In the genomic region with DNA sequence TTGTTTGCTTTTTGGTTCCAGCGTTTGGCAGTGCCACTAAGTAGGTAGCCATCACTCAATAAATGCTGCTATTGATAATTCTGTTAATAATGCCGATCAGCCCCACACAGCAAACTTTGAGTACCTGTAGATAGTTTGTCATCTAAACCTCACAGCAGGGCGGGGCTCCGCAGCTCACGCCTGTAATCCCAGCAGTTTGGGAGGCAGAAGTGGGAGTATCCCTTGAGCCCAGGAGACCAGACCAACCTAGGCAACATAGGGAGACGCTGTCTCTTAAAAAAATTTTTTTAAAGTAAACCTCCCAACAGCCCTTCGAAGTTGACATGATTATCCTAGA, we compare ENCODE assay signal across 8 cellular contexts. TPM values are rescaled to one million over a fixed set of nuclear protein-coding genes. Genes with fewer than 3 reads are reported as not detected.
DNase-seq lines count a peak whose midpoint lies in the region; ATAC-seq and TF ChIP-seq lines count a peak whose summit lies in the region.
"Had no signal": no experiment of that assay in that cellular context is flagged by ENCODE, and none has a peak within 500 bp of the region (broad histone marks: within the 10 kb centered on the region; RNA-seq: fewer than 3 reads in every experiment).

No MANE protein-coding gene starts in this region.

- TF ChIP-seq POLR2A in spleen (IDR thresholded peaks at IDR 0.05), result no peak

- 0 out of 2 replicates have a peak, but pooled peaks cover 4% of the 10 kb centered on the region for H3K4me1 ChIP-seq in HEK293 (ENCODE audit: control insufficient read depth, insufficient read depth, low read length)
- H3K4me1 ChIP-seq in hepatocyte (ENCODE audit: insufficient read depth), result peaks cover 35% of the 10 kb centered on the region
- H3K4me1 ChIP-seq in spleen, result peaks cover 15 to 87% (median 72%) of the 10 kb centered on the region in 6 donors

- CTCF ChIA-PET in HEK293 (lab: Yijun Ruan, JAX), result no interaction called here

- POLR2A ChIA-PET in HEK293 (lab: Yijun Ruan, JAX), result interaction anchor here (0.7 to 1.4 kb wide), 5 partner anchors 8 to 17 kb away, joined by 3 to 5 read pairs (median 4); no protein-coding TSS in a partner anchor

- peaks cover 4 to 19% of the 10 kb centered on the region in 2 experiments; a peak in 2 of 3 replicates for H3K36me3 ChIP-seq in HEK293 (ENCODE audit: control insufficient read depth in 2 of 2, insufficient read depth in 1 of 2, low read length in 2 of 2)
- no peaks in the 10 kb centered on the region for H3K36me3 ChIP-seq in hepatocyte (replicated peaks; ENCODE audit: insufficient read depth, low read depth)
- peaks cover 0 to 24% (median 12%) of the 10 kb centered on the region in 6 donors for H3K36me3 ChIP-seq in spleen

- H3K9me2 ChIP-seq in hepatocyte (replicated peaks; ENCODE audit: insufficient read depth), result no peaks in the 10 kb centered on the region

- H2AFZ ChIP-seq in hepatocyte, result no peak overlapping the region

- no peak overlapping the region for H3K27ac ChIP-seq in HEK293 (ENCODE audit: extremely low read depth, low read depth, low read length)
- peak overlapping the region; percentile 93 for H3K27ac ChIP-seq in hepatocyte
- H3K27ac ChIP-seq in spleen, result peak overlapping the region in 3 of 8 donors; percentile 94 to 98 (median 97)

- intact Hi-C loops in spleen (cut with DNase I; ENCODE audit: low total_unique reads), result no loop called here

- peaks cover 18% of the 10 kb centered on the region for H4K20me1 ChIP-seq in hepatocyte (ENCODE audit: insufficient read depth, poor library complexity, severe bottlenecking)

- DNase-seq in hepatocyte (ENCODE audit: low spot score) (no peak), spleen (peak; percentile 72), AG08396 (ENCODE audit: low spot score) (no peak)

- H3K4me2 ChIP-seq in hepatocyte, result peak overlapping the region; percentile 89

- ATAC-seq in GM21737 (IDR thresholded peaks at IDR 0.05; ENCODE audit: unreplicated experiment), result no peak
- no peak for ATAC-seq in GM21526 (IDR thresholded peaks at IDR 0.05; ENCODE audit: low FRiP score, unreplicated experiment)

- TF ChIP-seq CTCF in HEK293 (tag by site-specific recombination; IDR thresholded peaks at IDR 0.05), result no peak
- TF ChIP-seq CTCF in WI38 (IDR thresholded peaks at IDR 0.05; ENCODE audit: low read depth, low read length), result no peak
- TF ChIP-seq CTCF in hepatocyte (IDR thresholded peaks at IDR 0.05; ENCODE audit: poor library complexity), result no peak
- TF ChIP-seq CTCF in spleen (IDR thresholded peaks at IDR 0.05 in 8 of 11, conservative IDR thresholded peaks at IDR 0.05 in 3 of 11), result no peak

- H3K4me3 ChIP-seq in HEK293 (ENCODE audit: low read depth, low read length) (peak overlapping the region; percentile 6), WI38 (ENCODE audit: low read depth, low read length) (peak overlapping the region; percentile 99), hepatocyte (no peak overlapping the region), spleen (peak overlapping the region in 5 of 8 donors; percentile 80 to 97 (median 92))

- 72% methylated on average over 7 of the region's 7 CpGs for WGBS in hepatocyte (ENCODE audit: low lambda C conversion rate, missing lambda C conversion rate)
- 73 to 86% (median 76%) methylated on average over 7 of the region's 7 CpGs for WGBS in spleen, 5 donors

- H3K79me2 ChIP-seq in hepatocyte, result peaks cover 68% of the 10 kb centered on the region

- H3K27me3 ChIP-seq in hepatocyte (no peaks in the 10 kb centered on the region), spleen (replicated peaks in 1 of 7) (no peaks in the 10 kb centered on the region)

- H3K9me3 ChIP-seq in HEK293 (ENCODE audit: control insufficient read depth, insufficient read depth, low read depth, low read length), result no peaks in the 10 kb centered on the region
- no peaks in the 10 kb centered on the region for H3K9me3 ChIP-seq in hepatocyte (ENCODE audit: low read depth)
- H3K9me3 ChIP-seq in spleen, result no peaks in the 10 kb centered on the region

TF ChIP-seq in HEK293, 187 proteins besides CTCF, POLR2A, EP300 and RAD21:
- TF ChIP-seq GLIS1 (tag by site-specific recombination; IDR thresholded peaks at IDR 0.05) (no peak), KLF16 (tag by site-specific recombination; IDR thresholded peaks at IDR 0.05) (no peak), MEIS1 (CRISPR knock-in tag; IDR thresholded peaks at IDR 0.05; ENCODE audit: borderline replicate concordance) (no peak)

RNA-seq across cellular contexts. Expression of a gene that starts 1.6 kb away (rescaled TPM):
- total RNA-seq in hepatocyte, result 76.9 and 98.9 TPM in 2 replicates
- polyA plus RNA-seq in hepatocyte, result 44.0 and 44.6 TPM in 2 replicates
- 10 to 100 TPM; 48.1 to 68.7 (median 57.7) TPM for total RNA-seq in spleen
- 10 to 100 TPM; 24.6 to 30.2 (median 29.5) TPM for polyA plus RNA-seq in spleen

RNA-seq across cellular contexts. Expression of a gene that starts 4.3 kb away (rescaled TPM):
- 23.8 and 35.6 TPM in 2 replicates for total RNA-seq in hepatocyte
- polyA plus RNA-seq in hepatocyte, result 20.0 and 23.7 TPM in 2 replicates
- total RNA-seq in spleen, result 10 to 100 TPM; 26.8 to 49.0 (median 39.2) TPM
- 10 to 100 TPM; 10.3 to 14.6 (median 13.4) TPM for polyA plus RNA-seq in spleen

RNA-seq across cellular contexts. Expression of a gene that starts 59.8 kb away (rescaled TPM):
- total RNA-seq in hepatocyte (0.30 and 0.80 TPM in 2 replicates), spleen (not detected)
- polyA plus RNA-seq in hepatocyte (2.3 and 3.2 TPM in 2 replicates), spleen (under 1 TPM in 2 of 3 donors, not detected in 1; 0.12 to 0.13 TPM)
- total RNA-seq: aorta had no signal
- polyA plus RNA-seq: aorta had no signal
